Comparison of ENCODE assay signal across 11 cellular contexts in genomic region chr16:48126801-48127644, GRCh38. TPM values are rescaled to one million over a fixed set of nuclear protein-coding genes. Genes with fewer than 3 reads are reported as not detected.
A peak's percentile ranks its signal among the peaks of the same experiment; 100 is the strongest.
DNase-seq lines count a peak whose midpoint lies in the region; ATAC-seq and TF ChIP-seq lines count a peak whose summit lies in the region.
"Had no signal": no experiment of that assay in that cellular context is flagged by ENCODE, and none has a peak within 500 bp of the region (broad histone marks: within the 10 kb centered on the region; RNA-seq: fewer than 3 reads in every experiment).

No MANE protein-coding gene starts in this region.

- peak overlapping the region; percentile 47 for H3K4me2 ChIP-seq in osteoblast (ENCODE audit: insufficient read depth, low read length)

- no peaks in the 10 kb centered on the region for H3K9me3 ChIP-seq in osteoblast (ENCODE audit: low read depth, low read length)
- no peaks in the 10 kb centered on the region for H3K9me3 ChIP-seq in BE2C

- no peak for TF ChIP-seq CTCF in osteoblast (IDR thresholded peaks at IDR 0.05; ENCODE audit: extremely low read depth, low read depth, low read length)
- TF ChIP-seq CTCF in BE2C (IDR thresholded peaks at IDR 0.05; ENCODE audit: low read depth, low read length) = no peak

- H3K27me3 ChIP-seq in osteoblast (ENCODE audit: insufficient read depth, low read length) (no peaks in the 10 kb centered on the region), BE2C (no peaks in the 10 kb centered on the region)

- H3K36me3 ChIP-seq in osteoblast (ENCODE audit: insufficient read depth, low read length) = no peaks in the 10 kb centered on the region
- H3K36me3 ChIP-seq in BE2C = no peaks in the 10 kb centered on the region

- H3K79me2 ChIP-seq in osteoblast (ENCODE audit: insufficient read depth, low read length) = no peaks in the 10 kb centered on the region

- H3K4me3 ChIP-seq in osteoblast (ENCODE audit: insufficient read depth, low read length) (no peak overlapping the region), BE2C (ENCODE audit: low read depth, low read length) (no peak overlapping the region)

- peak; percentile 91 for DNase-seq in ELR (ENCODE audit: low read depth)
- DNase-seq in NCI-H2196 (lab: John Stamatoyannopoulos, UW; ENCODE audit: unreplicated experiment) = peak; percentile 44
- DNase-seq in caudate nucleus (lab: John Stamatoyannopoulos, UW) = peak in 15 of 61 donors; percentile 12 to 67 (median 35)
- peak; percentile 93 for DNase-seq in osteoblast (ENCODE audit: insufficient read length, low spot score, missing footprints)
- DNase-seq in activated CD8-positive, alpha-beta memory T cell treated with anti-CD3 and anti-CD28 coated beads for 24 hours = no peak
- DNase-seq in BE2C = no peak
- no peak for DNase-seq in GF-D8 (lab: John Stamatoyannopoulos, UW)
- DNase-seq: activated naive CD8-positive, alpha-beta T cell treated with anti-CD3 and anti-CD28 coated beads, Interleukin-2, amount 10 ng/mL, durations not matched to agents 7 days and 5 days; NCI-H526; substantia nigra had no signal

- no peak overlapping the region for H2AFZ ChIP-seq in osteoblast (ENCODE audit: low read length)

- H3K4me1 ChIP-seq in osteoblast (ENCODE audit: insufficient read depth, low read length) (peaks cover 55% of the 10 kb centered on the region), BE2C (no peaks in the 10 kb centered on the region)

- no peaks in the 10 kb centered on the region for H4K20me1 ChIP-seq in osteoblast (ENCODE audit: insufficient read depth, low read length)

- no peak for ATAC-seq in GM18520 (IDR thresholded peaks at IDR 0.05; ENCODE audit: unreplicated experiment)

- H3K27ac ChIP-seq in caudate nucleus (ENCODE audit: low read depth, low read length) = peak overlapping the region; percentile 39
- H3K27ac ChIP-seq in osteoblast (ENCODE audit: low read depth, low read length) = peak overlapping the region; percentile 90

RNA-seq across cellular contexts. Expression of gene ABCC12, which starts 28.8 kb away (rescaled TPM):
- not detected in 2 replicates for total RNA-seq in osteoblast
- polyA plus RNA-seq in BE2C (2012; ENCODE audit: insufficient read depth, insufficient read length, low read depth) = not detected
- total RNA-seq: activated naive CD8-positive, alpha-beta T cell treated with anti-CD3 and anti-CD28 coated beads, Interleukin-2, amount 10 ng/mL, durations not matched to agents 7 days and 5 days had no signal

Comparison
In these comparisons a context has a peak if more than half of its experiments do, and no peak if none do; other contexts are left out.
1. DNase-seq: peak in ELR (single experiment), NCI-H2196 (single experiment) and osteoblast (single experiment); none in activated CD8-positive, alpha-beta memory T cell treated with anti-CD3 and anti-CD28 coated beads for 24 hours (single experiment), BE2C (single experiment) and GF-D8 (single experiment).